ENCODE assay signal across 9 cellular contexts in genomic region chr2:231621051-231621879, GRCh38. TPM values are rescaled to one million over a fixed set of nuclear protein-coding genes. Genes with fewer than 3 reads are reported as not detected.
A peak's percentile ranks its signal among the peaks of the same experiment; 100 is the strongest.
DNase-seq lines count a peak whose midpoint lies in the region; ATAC-seq and TF ChIP-seq lines count a peak whose summit lies in the region.
"Had no signal": no experiment of that assay in that cellular context is flagged by ENCODE, and none has a peak within 500 bp of the region (broad histone marks: within the 10 kb centered on the region; RNA-seq: fewer than 3 reads in every experiment).

No MANE protein-coding gene starts in this region.

- H3K4me1 Mint-ChIP-seq in naive B cell = peaks cover 0 to 8% (median 2%) of the 10 kb centered on the region in 3 donors
- peaks cover 18% of the 10 kb centered on the region for H3K4me1 Mint-ChIP-seq in HFFc6 (ENCODE audit: low read depth)

- H3K27me3 Mint-ChIP-seq in naive B cell = no peaks in the 10 kb centered on the region
- peaks cover 9% of the 10 kb centered on the region for H3K27me3 Mint-ChIP-seq in HFFc6 (ENCODE audit: insufficient read depth)

- DNase-seq in AG08395 (ENCODE audit: low spot score) (peak; percentile 19), NCI-H1092 (lab: John Stamatoyannopoulos, UW) (peak; percentile 36), choroid plexus epithelial cell (ENCODE audit: low read depth) (peak; percentile 58), naive B cell (no peak), MG63 (no peak), HFFc6 (no peak), HUDEP-2 (lab: John Stamatoyannopoulos, UW; ENCODE audit: unreplicated experiment in 76 of 76) (no peak)

- H3K27ac Mint-ChIP-seq in naive B cell = peak overlapping the region in 4 of 6 donors; percentile 13 to 67 (median 48)
- no peak overlapping the region for H3K27ac Mint-ChIP-seq in HFFc6

- TF ChIP-seq CTCF in choroid plexus epithelial cell (conservative IDR thresholded peaks at IDR 0.05; ENCODE audit: low read depth, low read length) = no peak
- TF ChIP-seq CTCF in HFFc6 (IDR thresholded peaks at IDR 0.05) = no peak

- H3K27me3 ChIP-seq in MG63 = no peaks in the 10 kb centered on the region

- H3K4me3 ChIP-seq in choroid plexus epithelial cell (ENCODE audit: low read depth, low read length) = peak overlapping the region; percentile 32
- no peak overlapping the region for H3K4me3 ChIP-seq in MG63

- H3K36me3 ChIP-seq in MG63 = no peaks in the 10 kb centered on the region

- H3K4me3 Mint-ChIP-seq in naive B cell = peak overlapping the region in 4 of 8 donors; percentile 6 to 75 (median 38)
- H3K4me3 Mint-ChIP-seq in HFFc6 = no peak overlapping the region

- no peaks in the 10 kb centered on the region for H3K9me3 ChIP-seq in MG63

- no peaks in the 10 kb centered on the region for H3K9me3 Mint-ChIP-seq in naive B cell
- H3K9me3 Mint-ChIP-seq in HFFc6 = no peaks in the 10 kb centered on the region

- H3K36me3 Mint-ChIP-seq in naive B cell (no peaks in the 10 kb centered on the region), HFFc6 (ENCODE audit: low read depth) (no peaks in the 10 kb centered on the region)

- peak; percentile 42 to 47 for ATAC-seq in naive B cell (ENCODE audit: low read depth in 2 of 2)
- no peak for ATAC-seq in GM21786 (IDR thresholded peaks at IDR 0.05; ENCODE audit: unreplicated experiment)

RNA-seq across cellular contexts. Expression of gene TEX44, which starts 28.6 kb away (rescaled TPM):
- polyA plus RNA-seq in naive B cell (ENCODE audit: low read depth in 6 of 6) = not detected
- total RNA-seq in MG63 (2014; rRNA removed; shearing (Covaris generic); ENCODE audit: low replicate concordance) = not detected in 2 replicates
- total RNA-seq in HFFc6 (2021; fragmentation: NEBNext Ultra II Directional; extraction: Animal tissue kit (Norgen Biotek cat#: 25700)) = not detected
- total RNA-seq: lung microvascular endothelial cell had no signal

Comparison
In these comparisons a context has a peak if more than half of its experiments do, and no peak if none do; other contexts are left out.
1. DNase-seq: peak in AG08395 (single experiment), NCI-H1092 (single experiment) and choroid plexus epithelial cell (single experiment); none in naive B cell (single experiment), MG63 (single experiment), HFFc6 (single experiment) and HUDEP-2 (0 of 76).